15 cellular contexts compared by ENCODE assay signal in genomic region chr2:197076652-197077051, GRCh38.
"Had no signal": no experiment of that assay in that cellular context is flagged by ENCODE, and none has a peak within 500 bp of the region (broad histone marks: within the 10 kb centered on the region; RNA-seq: fewer than 3 reads in every experiment).

No MANE protein-coding gene starts in this region.

- H3K27me3 ChIP-seq: sigmoid colon, testis had no signal

- H3K27ac Mint-ChIP-seq: activated CD4-positive, alpha-beta T cell treated with anti-CD3 and anti-CD28 coated beads, Interleukin-2, amount 10 ng/mL, durations not matched to agents 7 days and 5 days; activated T-helper 2 cell treated with anti-CD3 and anti-CD28 coated beads, Interferon-gamma antibody, Interleukin-2, Interleukin-4, amounts not matched to agents 10 μg/mL and 5 μg/mL and 100 μg/mL, durations not matched to agents 14 hours and 24 hours and 36 hours; dendritic cell treated with granulocyte-macrophage colony-stimulating factor and Interleukin-4, amounts not matched to agents 40 ng/mL and 50 ng/mL, for 4 days; stimulated activated memory B cell treated with anti-CD40 and anti-IgM and Interleukin-4, amounts not matched to agents 10 μg/mL and 1 μg/mL and 100 μg/mL, for 72 hours; type B pancreatic cell had no signal

- H3K36me3 Mint-ChIP-seq: type B pancreatic cell had no signal

- H3K9me3 ChIP-seq: sigmoid colon, testis had no signal

- H3K4me3 ChIP-seq: sigmoid colon, testis had no signal

- H3K9me3 Mint-ChIP-seq: activated CD4-positive, alpha-beta T cell treated with anti-CD3 and anti-CD28 coated beads, Interleukin-2, amount 10 ng/mL, durations not matched to agents 7 days and 5 days; dendritic cell treated with granulocyte-macrophage colony-stimulating factor and Interleukin-4, amounts not matched to agents 40 ng/mL and 50 ng/mL, for 4 days; type B pancreatic cell had no signal

- H3K27me3 Mint-ChIP-seq: activated CD4-positive, alpha-beta T cell treated with anti-CD3 and anti-CD28 coated beads, Interleukin-2, amount 10 ng/mL, durations not matched to agents 7 days and 5 days; dendritic cell treated with granulocyte-macrophage colony-stimulating factor and Interleukin-4, amounts not matched to agents 40 ng/mL and 50 ng/mL, for 4 days; stimulated activated memory B cell treated with anti-CD40 and anti-IgM and Interleukin-4, amounts not matched to agents 10 μg/mL and 1 μg/mL and 100 μg/mL, for 72 hours; type B pancreatic cell had no signal

- H3K4me3 Mint-ChIP-seq: activated CD4-positive, alpha-beta T cell treated with anti-CD3 and anti-CD28 coated beads, Interleukin-2, amount 10 ng/mL, durations not matched to agents 7 days and 5 days; dendritic cell treated with granulocyte-macrophage colony-stimulating factor and Interleukin-4, amounts not matched to agents 40 ng/mL and 50 ng/mL, for 4 days; stimulated activated memory B cell treated with anti-CD40 and anti-IgM and Interleukin-4, amounts not matched to agents 10 μg/mL and 1 μg/mL and 100 μg/mL, for 72 hours; type B pancreatic cell had no signal

- DNase-seq: activated CD4-positive, alpha-beta T cell treated with anti-CD3 and anti-CD28 coated beads, Interleukin-2, amount 10 ng/mL, durations not matched to agents 7 days and 5 days; activated CD4-positive, CD25-positive, alpha-beta regulatory T cell; activated naive CD4-positive, alpha-beta T cell treated with Interleukin-2 at 50 U/mL for 16 hours; effector memory CD4-positive, alpha-beta T cell; left cardiac atrium; occipital lobe; posterior cingulate gyrus; sigmoid colon; stimulated activated CD4-positive, alpha-beta T cell treated with anti-CD3 and anti-CD28 coated beads, Interleukin-4, amount 100 ng/mL, for 24 hours; T1000; testis had no signal

- ATAC-seq: left cardiac atrium; stimulated activated memory B cell treated with anti-CD40 and anti-IgM and Interleukin-4, amounts not matched to agents 10 μg/mL and 1 μg/mL and 100 μg/mL, for 72 hours had no signal
